In the genomic region with DNA sequence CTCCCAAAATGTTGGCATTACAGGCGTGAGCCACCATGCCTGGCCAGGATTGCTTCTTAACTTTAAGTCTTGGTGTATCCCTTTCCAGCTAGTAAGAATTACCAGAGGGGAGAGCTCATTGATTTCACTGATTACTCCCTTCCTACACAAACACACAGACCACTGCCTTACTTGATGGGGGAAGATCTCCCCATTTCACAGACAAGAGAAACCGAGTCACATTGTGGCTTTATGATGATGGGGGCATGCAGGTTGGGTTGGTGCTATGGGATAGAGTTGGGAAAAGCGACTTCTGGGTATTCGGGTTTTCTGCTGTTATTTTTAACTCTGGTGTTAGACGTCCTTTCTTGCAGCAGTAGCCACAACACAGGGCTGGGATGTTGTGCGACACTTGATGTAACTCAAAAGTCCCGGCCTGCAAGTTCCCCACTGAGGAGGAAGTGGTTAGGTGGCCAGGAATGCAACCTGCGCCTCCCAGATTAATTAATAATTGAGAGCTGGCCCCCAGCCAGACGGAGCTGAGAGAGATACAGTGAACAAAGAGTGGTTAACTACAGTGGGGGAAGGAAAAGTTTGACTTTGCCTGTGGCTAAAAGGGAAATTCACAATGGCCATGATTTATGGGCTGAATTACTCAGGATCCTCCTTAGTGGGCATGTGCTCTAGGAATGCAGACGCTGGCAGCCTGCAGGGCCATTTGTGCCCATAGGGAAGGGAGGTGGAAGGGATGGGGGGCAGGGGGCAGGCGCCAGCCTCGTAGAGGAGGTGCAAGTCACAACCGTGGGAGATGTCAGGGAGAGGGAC, we compare ENCODE assay signal across 8 cellular contexts.
DNase-seq lines count a peak whose midpoint lies in the region; ATAC-seq, FAIRE-seq and TF ChIP-seq lines count a peak whose summit lies in the region.

No MANE protein-coding gene starts in this region.

- H2AFZ ChIP-seq in KMS-11 (ENCODE audit: low read depth) = no peak overlapping the region
- no peak overlapping the region for H2AFZ ChIP-seq in astrocyte (ENCODE audit: low read depth, low read length)

- H3K4me3 Mint-ChIP-seq in stimulated activated naive CD8-positive, alpha-beta T cell treated with anti-CD3 and anti-CD28 coated beads, Interleukin-15, amount 100 ng/mL, for 72 hours = no peak overlapping the region
- H3K4me3 Mint-ChIP-seq in astrocyte (ENCODE audit: unreplicated experiment) = no peak overlapping the region

- peak in 1 of 2 donors; percentile 13 for DNase-seq in stimulated activated naive CD8-positive, alpha-beta T cell treated with anti-CD3 and anti-CD28 coated beads, Interleukin-15, amount 100 ng/mL, for 72 hours
- DNase-seq in stimulated activated naive CD8-positive, alpha-beta T cell treated with anti-CD3 and anti-CD28 coated beads, Interleukin-15, Interleukin-2, amounts not matched to agents 100 U/mL and 50 U/mL, for 24 hours = no peak
- DNase-seq in astrocyte (ENCODE audit: low read depth) = peak; percentile 65
- DNase-seq in mucosa of gallbladder (ENCODE audit: low spot score) = peak; percentile 95
- no peak for DNase-seq in esophagus squamous epithelium (lab: John Stamatoyannopoulos, UW)
- no peak for DNase-seq in suprapubic skin (ENCODE audit: low spot score in 2 of 2)
- DNase-seq in globus pallidus (ENCODE audit: low spot score) = no peak

- 15 to 25% methylated on average over 11 to 12 of the region's 13 CpGs for WGBS in esophagus squamous epithelium, 2 donors
- WGBS in suprapubic skin = 30% methylated on average over 13 of the region's 13 CpGs

- no peaks in the 10 kb centered on the region for H3K36me3 Mint-ChIP-seq in astrocyte (ENCODE audit: low read depth, unreplicated experiment)

- TF ChIP-seq CTCF in KMS-11 (conservative IDR thresholded peaks at IDR 0.05; ENCODE audit: low read depth, low read length) = no peak
- no peak for TF ChIP-seq CTCF in astrocyte (IDR thresholded peaks at IDR 0.05; ENCODE audit: insufficient read depth, low read depth, low read length)
- no peak for TF ChIP-seq CTCF in esophagus squamous epithelium (IDR thresholded peaks at IDR 0.05)
- TF ChIP-seq CTCF in suprapubic skin (IDR thresholded peaks at IDR 0.05) = no peak

- H3K27ac Mint-ChIP-seq in stimulated activated naive CD8-positive, alpha-beta T cell treated with anti-CD3 and anti-CD28 coated beads, Interleukin-15, amount 100 ng/mL, for 72 hours = peak overlapping the region in 1 of 2 donors; percentile 29
- H3K27ac Mint-ChIP-seq in astrocyte (ENCODE audit: unreplicated experiment) = peak overlapping the region; percentile 85

- H3K4me1 Mint-ChIP-seq in stimulated activated naive CD8-positive, alpha-beta T cell treated with anti-CD3 and anti-CD28 coated beads, Interleukin-15, amount 100 ng/mL, for 72 hours = peaks cover 11% of the 10 kb centered on the region
- H3K4me1 Mint-ChIP-seq in astrocyte (ENCODE audit: low read depth, unreplicated experiment) = peaks cover 31% of the 10 kb centered on the region

- peak; percentile 13 for FAIRE-seq in astrocyte (lab: Jason Lieb, UNC)

- H3K9ac ChIP-seq in KMS-11 (no peak overlapping the region), astrocyte (ENCODE audit: low read length) (no peak overlapping the region)

- no peak for TF ChIP-seq EP300 in suprapubic skin (IDR thresholded peaks at IDR 0.05)

- no peaks in the 10 kb centered on the region for H3K79me2 ChIP-seq in KMS-11 (ENCODE audit: insufficient read depth, low read depth)
- peaks cover 5% of the 10 kb centered on the region for H3K79me2 ChIP-seq in astrocyte (ENCODE audit: insufficient read depth, low read length)

- H3K4me2 ChIP-seq in KMS-11 (peak overlapping the region; percentile 82), astrocyte (ENCODE audit: low read length) (peak overlapping the region; percentile 71)

- H3K27ac ChIP-seq in KMS-11 (no peak overlapping the region), astrocyte (ENCODE audit: low read depth, low read length) (no peak overlapping the region), esophagus squamous epithelium (peak overlapping the region in 1 of 4 donors; percentile 7), suprapubic skin (no peak overlapping the region)

- intact Hi-C loops in esophagus squamous epithelium (cut with DNase I) = no loop called here

- H3K4me3 ChIP-seq in KMS-11 (IDR thresholded peaks at IDR 0.05; ENCODE audit: insufficient read depth, low read depth, low read length) (no peak overlapping the region), astrocyte (ENCODE audit: insufficient read depth, low read depth, low read length) (no peak overlapping the region), esophagus squamous epithelium (no peak overlapping the region), suprapubic skin (no peak overlapping the region)

- H4K20me1 ChIP-seq in KMS-11 (ENCODE audit: insufficient read depth) (no peaks in the 10 kb centered on the region), astrocyte (ENCODE audit: insufficient read depth, low read length) (peaks cover 33% of the 10 kb centered on the region)

- H3K27me3 Mint-ChIP-seq in stimulated activated naive CD8-positive, alpha-beta T cell treated with anti-CD3 and anti-CD28 coated beads, Interleukin-15, amount 100 ng/mL, for 72 hours = peaks cover 68% of the 10 kb centered on the region
- H3K27me3 Mint-ChIP-seq in astrocyte (ENCODE audit: low read depth, unreplicated experiment) = peaks cover 11% of the 10 kb centered on the region

- ATAC-seq in stimulated activated naive CD8-positive, alpha-beta T cell treated with anti-CD3 and anti-CD28 coated beads, Interleukin-15, amount 100 ng/mL, for 72 hours = peak; percentile 49
- ATAC-seq in stimulated activated naive CD8-positive, alpha-beta T cell treated with anti-CD3 and anti-CD28 coated beads, Interleukin-15, Interleukin-2, amounts not matched to agents 100 U/mL and 50 U/mL, for 24 hours = no peak

- H3K36me3 ChIP-seq in KMS-11 (ENCODE audit: insufficient read depth) (no peaks in the 10 kb centered on the region), astrocyte (ENCODE audit: insufficient read depth, low read length) (no peaks in the 10 kb centered on the region), esophagus squamous epithelium (no peaks in the 10 kb centered on the region), suprapubic skin (no peaks in the 10 kb centered on the region)

- H3K27me3 ChIP-seq in KMS-11 (ENCODE audit: insufficient read depth, low read depth) (peaks cover 11% of the 10 kb centered on the region; the same call in 1 of the 2 replicates), astrocyte (ENCODE audit: insufficient read depth, low read length) (no peaks in the 10 kb centered on the region), esophagus squamous epithelium (peaks cover 0 to 37% (median 0%) of the 10 kb centered on the region in 4 donors), suprapubic skin (no peaks in the 10 kb centered on the region)

- no peak for TF ChIP-seq POLR2A in esophagus squamous epithelium (IDR thresholded peaks at IDR 0.05)
- TF ChIP-seq POLR2A in suprapubic skin (IDR thresholded peaks at IDR 0.05) = no peak

- H3K9me3 ChIP-seq in astrocyte (ENCODE audit: insufficient read depth, low read depth, low read length) (no peaks in the 10 kb centered on the region), esophagus squamous epithelium (no peaks in the 10 kb centered on the region), suprapubic skin (no peaks in the 10 kb centered on the region)

- H3K4me1 ChIP-seq in KMS-11 (ENCODE audit: low read depth, poor library complexity, severe bottlenecking) (peaks cover 16% of the 10 kb centered on the region), astrocyte (ENCODE audit: insufficient read depth, low read length) (peaks cover 42% of the 10 kb centered on the region), esophagus squamous epithelium (peaks cover 15 to 66% (median 41%) of the 10 kb centered on the region in 3 donors), suprapubic skin (peaks cover 54% of the 10 kb centered on the region)

- H3K9me3 Mint-ChIP-seq in stimulated activated naive CD8-positive, alpha-beta T cell treated with anti-CD3 and anti-CD28 coated beads, Interleukin-15, amount 100 ng/mL, for 72 hours = no peaks in the 10 kb centered on the region
- H3K9me3 Mint-ChIP-seq in astrocyte (ENCODE audit: unreplicated experiment) = no peaks in the 10 kb centered on the region

Comparison
In these comparisons a context has a peak if more than half of its experiments do, and no peak if none do; other contexts are left out.
1. DNase-seq: peak in astrocyte (single experiment) and mucosa of gallbladder (single experiment); none in stimulated activated naive CD8-positive, alpha-beta T cell treated with anti-CD3 and anti-CD28 coated beads, Interleukin-15, Interleukin-2, amounts not matched to agents 100 U/mL and 50 U/mL, for 24 hours (single experiment), esophagus squamous epithelium (single experiment), suprapubic skin (0 of 2) and globus pallidus (single experiment).